Comparison of ENCODE assay signal across 12 cellular contexts in genomic region chr1:229509576-229509975, GRCh38. TPM values are rescaled to one million over a fixed set of nuclear protein-coding genes. Genes with fewer than 3 reads are reported as not detected.
A peak's percentile ranks its signal among the peaks of the same experiment; 100 is the strongest.
DNase-seq lines count a peak whose midpoint lies in the region; ATAC-seq lines count a peak whose summit lies in the region.
"Had no signal": no experiment of that assay in that cellular context is flagged by ENCODE, and none has a peak within 500 bp of the region (broad histone marks: within the 10 kb centered on the region; RNA-seq: fewer than 3 reads in every experiment).

No MANE protein-coding gene starts in this region.

- peaks cover 7% of the 10 kb centered on the region; the same call in 1 of the 2 replicates for H4K20me1 ChIP-seq in Karpas-422 (ENCODE audit: insufficient read depth, low read depth, low read length)

- no peaks in the 10 kb centered on the region for H3K27me3 ChIP-seq in skeletal muscle satellite cell (ENCODE audit: control insufficient read depth, insufficient read depth, low read length)
- no peaks in the 10 kb centered on the region for H3K27me3 ChIP-seq in Karpas-422 (ENCODE audit: low read length)
- H3K27me3 ChIP-seq: spleen had no signal

- H3K4me3 Mint-ChIP-seq in activated T-cell treated with anti-CD3 and anti-CD28 coated beads, Interleukin-2, amount 50 U/mL, for 4 hours = peak overlapping the region; percentile 93

- H3K4me3 ChIP-seq in skeletal muscle satellite cell (ENCODE audit: low read length) (no peak overlapping the region), Karpas-422 (ENCODE audit: low read length) (no peak overlapping the region)

- H3K9ac ChIP-seq in skeletal muscle satellite cell (ENCODE audit: low read depth, low read length) = no peak overlapping the region
- no peak overlapping the region for H3K9ac ChIP-seq in Karpas-422 (ENCODE audit: low read length)

- H3K27me3 Mint-ChIP-seq in activated T-cell treated with anti-CD3 and anti-CD28 coated beads, Interleukin-2, amount 50 U/mL, for 4 hours (ENCODE audit: low read depth) = no peaks in the 10 kb centered on the region

- ATAC-seq in activated T-cell treated with anti-CD3 and anti-CD28 coated beads, Interleukin-2, amount 50 U/mL, for 4 hours = no peak
- ATAC-seq in HG02970 (IDR thresholded peaks at IDR 0.05; ENCODE audit: low FRiP score, unreplicated experiment) = no peak

- peaks cover 32% of the 10 kb centered on the region for H3K79me2 ChIP-seq in Karpas-422 (ENCODE audit: low read length)

- H3K4me1 ChIP-seq in skeletal muscle satellite cell (ENCODE audit: control insufficient read depth, insufficient read depth, low read length) (peaks cover 21% of the 10 kb centered on the region), Karpas-422 (ENCODE audit: low read length) (peaks cover 37% of the 10 kb centered on the region)

- no peaks in the 10 kb centered on the region for H3K9me2 ChIP-seq in Karpas-422 (replicated peaks; ENCODE audit: insufficient read depth, low read length)

- no peak overlapping the region for H2AFZ ChIP-seq in Karpas-422 (ENCODE audit: low read length)

- no peaks in the 10 kb centered on the region for H3K9me3 Mint-ChIP-seq in activated T-cell treated with anti-CD3 and anti-CD28 coated beads, Interleukin-2, amount 50 U/mL, for 4 hours

- no peak for DNase-seq in activated T-cell treated with anti-CD3 and anti-CD28 coated beads, Interleukin-2, amount 50 U/mL, for 4 hours
- no peak for DNase-seq in activated T-cell treated with anti-CD3 and anti-CD28 coated beads for 4 hours
- peak; percentile 10 to 28 for DNase-seq in SHP77 (lab: John Stamatoyannopoulos, UW)
- peak; percentile 76 for DNase-seq in epithelial cell of prostate (ENCODE audit: low read depth, low spot score)
- DNase-seq in NCI-H1048 (lab: John Stamatoyannopoulos, UW) = no peak
- DNase-seq in Karpas-422 = no peak
- DNase-seq: cortex of kidney; KBM-7; NK-92 treated with Interleukin-12 subunit alpha and Interleukin-12 subunit beta, amount 100 ng/mL, for 24 hours; spleen had no signal

- H3K9me3 ChIP-seq in skeletal muscle satellite cell (replicated peaks; ENCODE audit: low read length) (no peaks in the 10 kb centered on the region), Karpas-422 (ENCODE audit: low read length) (no peaks in the 10 kb centered on the region)
- H3K9me3 ChIP-seq: spleen had no signal

- H3K4me2 ChIP-seq in skeletal muscle satellite cell (ENCODE audit: low read length) = peak overlapping the region; percentile 86
- no peak overlapping the region for H3K4me2 ChIP-seq in Karpas-422 (ENCODE audit: low read depth, low read length, poor library complexity, severe bottlenecking)

- H3K36me3 ChIP-seq in skeletal muscle satellite cell (ENCODE audit: insufficient read depth, low read length) (no peaks in the 10 kb centered on the region), Karpas-422 (ENCODE audit: insufficient read depth, low read length) (no peaks in the 10 kb centered on the region)

- peaks cover 30% of the 10 kb centered on the region for H3K4me1 Mint-ChIP-seq in activated T-cell treated with anti-CD3 and anti-CD28 coated beads, Interleukin-2, amount 50 U/mL, for 4 hours (ENCODE audit: low read depth)

- no peak overlapping the region for H3K27ac ChIP-seq in epithelial cell of prostate
- H3K27ac ChIP-seq in Karpas-422 (ENCODE audit: low read length) = no peak overlapping the region

- H3K36me3 Mint-ChIP-seq in activated T-cell treated with anti-CD3 and anti-CD28 coated beads, Interleukin-2, amount 50 U/mL, for 4 hours (ENCODE audit: insufficient read depth) = peaks cover 1% of the 10 kb centered on the region

RNA-seq across cellular contexts. Expression of gene NUP133, which starts 1.4 kb away (rescaled TPM):
- total RNA-seq in activated T-cell treated with anti-CD3 and anti-CD28 coated beads, Interleukin-2, amount 50 U/mL, for 4 hours = 10 to 100 TPM; 49.8 to 62.5 (median 56.7) TPM
- total RNA-seq in skeletal muscle satellite cell (2012; rRNA removed) = 29.4 and 33.6 TPM in 2 replicates
- 27.1 and 56.9 TPM in 2 replicates for total RNA-seq in Karpas-422 (2014; rRNA removed; shearing (Covaris generic); ENCODE audit: low replicate concordance)

RNA-seq across cellular contexts. Expression of gene ABCB10, which starts 48.9 kb away (rescaled TPM):
- total RNA-seq in activated T-cell treated with anti-CD3 and anti-CD28 coated beads, Interleukin-2, amount 50 U/mL, for 4 hours = 10 to 100 TPM; 16.4 to 19.1 (median 16.7) TPM
- total RNA-seq in skeletal muscle satellite cell (2012; rRNA removed) = 15.9 and 16.0 TPM in 2 replicates
- total RNA-seq in Karpas-422 (2014; rRNA removed; shearing (Covaris generic); ENCODE audit: low replicate concordance) = 19.9 and 27.8 TPM in 2 replicates

Comparison
In these comparisons a context has a peak if more than half of its experiments do, and no peak if none do; other contexts are left out.
1. DNase-seq: peak in SHP77 (2 of 2) and epithelial cell of prostate (single experiment); none in activated T-cell treated with anti-CD3 and anti-CD28 coated beads, Interleukin-2, amount 50 U/mL, for 4 hours (single experiment), activated T-cell treated with anti-CD3 and anti-CD28 coated beads for 4 hours (single experiment), NCI-H1048 (single experiment) and Karpas-422 (single experiment).